In the genomic region with DNA sequence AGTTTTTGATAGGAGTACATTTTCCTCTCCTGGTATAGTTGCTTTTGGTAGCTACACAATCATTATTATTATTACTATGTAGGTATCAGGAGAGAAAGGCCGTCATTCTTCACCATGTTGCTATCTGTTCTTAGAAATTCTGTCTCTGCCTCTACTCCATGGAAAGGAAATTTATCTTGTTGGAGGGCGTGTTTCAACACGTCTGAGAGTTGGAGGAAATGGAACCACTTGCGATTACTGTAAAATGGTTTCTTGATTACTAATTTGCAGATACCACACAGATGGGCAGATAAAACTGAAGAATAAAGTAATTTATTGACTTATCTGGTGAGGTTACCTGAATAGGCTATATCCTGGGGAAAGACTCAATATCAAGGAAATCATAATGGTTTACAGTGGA, we compare ENCODE assay signal across 24 cellular contexts.
"Had no signal": no experiment of that assay in that cellular context is flagged by ENCODE, and none has a peak within 500 bp of the region (broad histone marks: within the 10 kb centered on the region; RNA-seq: fewer than 3 reads in every experiment).

No MANE protein-coding gene starts in this region.

- H3K4me2 ChIP-seq: neural progenitor cell, smooth muscle cell had no signal

- H3K27ac ChIP-seq: colonic mucosa, esophagus squamous epithelium, neural progenitor cell, prostate gland, right atrium auricular region, suprapubic skin, transverse colon, upper lobe of right lung, uterus had no signal

- H3K9me3 ChIP-seq: colonic mucosa, esophagus squamous epithelium, prostate gland, right atrium auricular region, suprapubic skin, transverse colon, upper lobe of right lung, uterus had no signal

- DNase-seq: colonic mucosa; effector CD8-positive, alpha-beta T cell; endodermal cell; erythroblast; esophagus squamous epithelium; kidney; mesendoderm; midbrain; naive thymus-derived CD4-positive, alpha-beta T cell; nucleus accumbens; stimulated activated CD4-positive, alpha-beta T cell treated with anti-CD3 and anti-CD28 coated beads, Interleukin-12 subunit alpha, Interleukin-12 subunit beta, amount 100 ng/mL, for 4 hours; stimulated activated CD4-positive, alpha-beta T cell treated with anti-CD3 and anti-CD28 coated beads, Interleukin-1b, Interleukin-23, amount 100 ng/mL, for 48 hours; stimulated activated CD4-positive, alpha-beta T cell treated with anti-CD3 and anti-CD28 coated beads, Interleukin-4, amount 100 ng/mL, for 1 hour; stimulated activated CD8-positive, alpha-beta memory T cell treated with anti-CD3 and anti-CD28 coated beads, Interleukin-4, amount 100 ng/mL, for 48 hours; stimulated activated naive CD4-positive, alpha-beta T cell; stimulated activated naive CD8-positive, alpha-beta T cell treated with anti-CD3 and anti-CD28 coated beads, Interleukin-15, amount 100 ng/mL, for 72 hours; transverse colon; upper lobe of right lung; uterus had no signal

- H3K4me3 ChIP-seq: colonic mucosa, esophagus squamous epithelium, neural progenitor cell, prostate gland, right atrium auricular region, smooth muscle cell, suprapubic skin, transverse colon, upper lobe of right lung, uterus had no signal

- H3K9ac ChIP-seq: neural progenitor cell had no signal

- H3K36me3 ChIP-seq: colonic mucosa, esophagus squamous epithelium, neural progenitor cell, prostate gland, right atrium auricular region, suprapubic skin, transverse colon, upper lobe of right lung, uterus had no signal

- H3K27me3 ChIP-seq: colonic mucosa, esophagus squamous epithelium, neural progenitor cell, right atrium auricular region, suprapubic skin, transverse colon, upper lobe of right lung, uterus had no signal

- H3K4me1 ChIP-seq: colonic mucosa, esophagus squamous epithelium, neural progenitor cell, prostate gland, right atrium auricular region, suprapubic skin, transverse colon, upper lobe of right lung, uterus had no signal
